25 cellular contexts compared by ENCODE assay signal in the genomic region with DNA sequence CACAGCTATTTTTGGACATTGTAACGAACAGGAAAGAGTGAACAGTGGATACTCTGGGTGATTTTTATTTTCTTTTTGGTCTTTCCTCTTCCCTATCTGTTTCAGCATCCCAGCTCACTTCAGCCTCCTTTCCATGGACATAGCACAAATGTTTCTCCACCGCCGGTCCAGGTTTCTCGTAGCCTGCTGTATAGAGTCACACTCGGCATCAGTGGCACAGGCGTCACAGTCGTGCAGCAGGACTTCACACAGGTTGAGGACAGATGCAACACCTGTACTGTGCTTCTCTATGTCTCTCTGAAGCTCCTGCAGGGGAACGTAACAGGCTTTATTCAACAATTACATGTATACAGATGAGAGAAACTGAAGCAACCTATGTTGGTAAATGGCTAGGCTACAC.
"Had no signal": no experiment of that assay in that cellular context is flagged by ENCODE, and none has a peak within 500 bp of the region (broad histone marks: within the 10 kb centered on the region; RNA-seq: fewer than 3 reads in every experiment).

No MANE protein-coding gene starts in this region.

- H3K27ac ChIP-seq: breast epithelium, colonic mucosa, esophagus muscularis mucosa, gastroesophageal sphincter, uterus had no signal

- H3K4me1 ChIP-seq: breast epithelium, colonic mucosa, esophagus muscularis mucosa, gastroesophageal sphincter, uterus had no signal

- H3K27me3 ChIP-seq: breast epithelium, colonic mucosa, dorsolateral prefrontal cortex, esophagus muscularis mucosa, gastroesophageal sphincter, uterus had no signal

- H3K27me3 Mint-ChIP-seq: activated naive CD8-positive, alpha-beta T cell treated with anti-CD3 and anti-CD28 coated beads for 36 hours; effector memory CD8-positive, alpha-beta T cell; stimulated activated naive B cell treated with anti-CD40 and anti-IgM and Interleukin-4, amounts not matched to agents 10 μg/mL and 1 μg/mL and 100 μg/mL, for 72 hours had no signal

- H3K9me3 ChIP-seq: breast epithelium, colonic mucosa, esophagus muscularis mucosa, gastroesophageal sphincter, uterus had no signal

- ATAC-seq: effector memory CD8-positive, alpha-beta T cell; gastroesophageal sphincter; left ventricle myocardium superior; sciatic nerve; stimulated activated naive B cell treated with anti-CD40 and anti-IgM and Interleukin-4, amounts not matched to agents 10 μg/mL and 1 μg/mL and 100 μg/mL, for 72 hours; WTC11 had no signal

- DNase-seq: activated CD4-positive, alpha-beta T cell treated with anti-CD3 and anti-CD28 coated beads, Interleukin-2, amount 50 U/mL, for 48 hours; activated CD8-positive, alpha-beta memory T cell treated with anti-CD3 and anti-CD28 coated beads, Interleukin-2, amount 50 U/mL, for 48 hours; activated gamma-delta T cell; activated naive CD8-positive, alpha-beta T cell treated with anti-CD3 and anti-CD28 coated beads for 36 hours; colonic mucosa; effector memory CD8-positive, alpha-beta T cell; head of caudate nucleus; left ventricle myocardium superior; mammary epithelial cell; occipital lobe; stimulated activated CD4-positive, alpha-beta T cell treated with anti-CD3 and anti-CD28 coated beads, Interleukin-2, amount 100 ng/mL, for 48 hours; stimulated activated CD8-positive, alpha-beta memory T cell treated with anti-CD3 and anti-CD28 coated beads, Interleukin-4, amount 100 ng/mL, for 48 hours; stimulated activated naive B cell treated with anti-CD40 and anti-IgM and Interleukin-4, amounts not matched to agents 10 μg/mL and 1 μg/mL and 100 μg/mL, for 72 hours; T1000; trophoblast cell; uterus had no signal

- H3K9me3 Mint-ChIP-seq: activated naive CD8-positive, alpha-beta T cell treated with anti-CD3 and anti-CD28 coated beads for 36 hours; effector memory CD8-positive, alpha-beta T cell; mesothelial cell of epicardium; neural crest cell; stimulated activated naive B cell treated with anti-CD40 and anti-IgM and Interleukin-4, amounts not matched to agents 10 μg/mL and 1 μg/mL and 100 μg/mL, for 72 hours; WTC11 had no signal

- H3K36me3 Mint-ChIP-seq: WTC11 had no signal

- H3K4me1 Mint-ChIP-seq: neural crest cell, WTC11 had no signal

- H3K36me3 ChIP-seq: breast epithelium, colonic mucosa, uterus had no signal

- H3K4me3 ChIP-seq: breast epithelium, colonic mucosa, dorsolateral prefrontal cortex, esophagus muscularis mucosa, gastroesophageal sphincter, smooth muscle cell, uterus had no signal

- H3K4me3 Mint-ChIP-seq: activated naive CD8-positive, alpha-beta T cell treated with anti-CD3 and anti-CD28 coated beads for 36 hours; effector memory CD8-positive, alpha-beta T cell; mesothelial cell of epicardium; neural crest cell; stimulated activated naive B cell treated with anti-CD40 and anti-IgM and Interleukin-4, amounts not matched to agents 10 μg/mL and 1 μg/mL and 100 μg/mL, for 72 hours; WTC11 had no signal

- H3K27ac Mint-ChIP-seq: activated naive CD8-positive, alpha-beta T cell treated with anti-CD3 and anti-CD28 coated beads for 36 hours; mesothelial cell of epicardium; stimulated activated naive B cell treated with anti-CD40 and anti-IgM and Interleukin-4, amounts not matched to agents 10 μg/mL and 1 μg/mL and 100 μg/mL, for 72 hours; WTC11 had no signal
